ENCODE assay signal across 11 cellular contexts in the genomic region with DNA sequence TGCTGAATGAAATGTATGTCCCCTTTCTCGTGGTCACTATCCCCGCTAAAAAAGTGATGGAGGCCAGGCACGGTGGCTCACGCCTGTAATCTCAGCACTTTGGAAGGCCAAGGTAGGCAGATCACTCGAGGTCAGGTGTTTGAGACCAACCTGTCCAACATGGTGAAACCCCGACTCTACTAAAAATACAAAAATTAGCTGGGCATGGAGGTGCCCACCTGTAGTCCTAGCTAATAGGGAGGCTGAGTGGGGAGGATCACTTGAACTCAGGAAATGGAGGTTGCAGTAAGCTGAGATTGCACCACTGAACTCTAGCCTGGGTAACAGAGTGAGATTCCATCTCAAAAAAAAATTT.
A peak's percentile ranks its signal among the peaks of the same experiment; 100 is the strongest.
DNase-seq lines count a peak whose midpoint lies in the region; ATAC-seq and TF ChIP-seq lines count a peak whose summit lies in the region.
"Had no signal": no experiment of that assay in that cellular context is flagged by ENCODE, and none has a peak within 500 bp of the region (broad histone marks: within the 10 kb centered on the region; RNA-seq: fewer than 3 reads in every experiment).

No MANE protein-coding gene starts in this region.

- intact Hi-C loops in dorsolateral prefrontal cortex (cut with DNase I): no loop called here

- H3K36me3 ChIP-seq in SJSA1 (no peaks in the 10 kb centered on the region), skeletal muscle satellite cell (ENCODE audit: insufficient read depth, low read length) (no peaks in the 10 kb centered on the region)
- H3K36me3 ChIP-seq: thoracic aorta had no signal

- H3K9me3 ChIP-seq in SJSA1 (replicated peaks) (no peaks in the 10 kb centered on the region), skeletal muscle satellite cell (replicated peaks; ENCODE audit: low read length) (no peaks in the 10 kb centered on the region)
- H3K9me3 ChIP-seq: thoracic aorta had no signal

- H3K9ac ChIP-seq in skeletal muscle satellite cell (ENCODE audit: low read depth, low read length): peak overlapping the region; percentile 64

- DNase-seq in activated T-cell treated with anti-CD3 and anti-CD28 coated beads, Interleukin-2, amount 50 U/mL, for 24 hours: no peak
- no peak for DNase-seq in activated T-cell treated with anti-CD3 and anti-CD28 coated beads, Interleukin-2, amount 50 U/mL, for 48 hours
- DNase-seq in SJSA1 (ENCODE audit: low read depth in 1 of 2, low spot score in 2 of 2): no peak
- no peak for DNase-seq in dorsolateral prefrontal cortex
- DNase-seq in NCI-H1105 treated with DMSO at 0.1 percent for 48 hours (lab: John Stamatoyannopoulos, UW): no peak
- DNase-seq in SKM-1 treated with dmso at 0.1 percent for 144 hours (lab: John Stamatoyannopoulos, UW; ENCODE audit: unreplicated experiment): no peak
- DNase-seq: DMS79, NCI-H187 treated with DMSO at 0.1 percent for 48 hours had no signal

- no peaks in the 10 kb centered on the region for H3K27me3 Mint-ChIP-seq in activated T-cell treated with anti-CD3 and anti-CD28 coated beads, Interleukin-2, amount 50 U/mL, for 24 hours

- no peak for ATAC-seq in GM18907 (IDR thresholded peaks at IDR 0.05; ENCODE audit: unreplicated experiment)

- peak overlapping the region; percentile 96 for H3K27ac Mint-ChIP-seq in activated T-cell treated with anti-CD3 and anti-CD28 coated beads, Interleukin-2, amount 50 U/mL, for 24 hours

- H3K4me3 Mint-ChIP-seq in activated T-cell treated with anti-CD3 and anti-CD28 coated beads, Interleukin-2, amount 50 U/mL, for 24 hours: no peak overlapping the region

- peaks cover 31% of the 10 kb centered on the region for H3K4me1 ChIP-seq in SJSA1 (replicated peaks)
- H3K4me1 ChIP-seq in skeletal muscle satellite cell (ENCODE audit: control insufficient read depth, insufficient read depth, low read length): peaks cover 35% of the 10 kb centered on the region

- no peaks in the 10 kb centered on the region for H3K36me3 Mint-ChIP-seq in activated T-cell treated with anti-CD3 and anti-CD28 coated beads, Interleukin-2, amount 50 U/mL, for 24 hours (ENCODE audit: low read depth)

- H3K27me3 ChIP-seq in SJSA1 (replicated peaks) (no peaks in the 10 kb centered on the region), dorsolateral prefrontal cortex (no peaks in the 10 kb centered on the region), skeletal muscle satellite cell (ENCODE audit: control insufficient read depth, insufficient read depth, low read length) (no peaks in the 10 kb centered on the region)

- H3K9me3 Mint-ChIP-seq in activated T-cell treated with anti-CD3 and anti-CD28 coated beads, Interleukin-2, amount 50 U/mL, for 24 hours: peaks cover 3% of the 10 kb centered on the region

- H3K4me1 Mint-ChIP-seq in activated T-cell treated with anti-CD3 and anti-CD28 coated beads, Interleukin-2, amount 50 U/mL, for 24 hours (ENCODE audit: low read depth): peaks cover 62% of the 10 kb centered on the region

- H3K27ac ChIP-seq in SJSA1 (peak overlapping the region; percentile 91), dorsolateral prefrontal cortex (peak overlapping the region in 33 of 59 donors; percentile 32 to 85 (median 71))
- H3K27ac ChIP-seq: thoracic aorta had no signal

- no peak for TF ChIP-seq CTCF in dorsolateral prefrontal cortex (IDR thresholded peaks at IDR 0.05 in 54 of 56, conservative IDR thresholded peaks at IDR 0.05 in 2 of 56; ENCODE audit: low read depth in 1 of 56, partially characterized antibody in 56 of 56)

- H3K4me2 ChIP-seq in skeletal muscle satellite cell (ENCODE audit: low read length): peak overlapping the region; percentile 41

- no peak overlapping the region for H3K4me3 ChIP-seq in SJSA1
- no peak overlapping the region for H3K4me3 ChIP-seq in dorsolateral prefrontal cortex
- no peak overlapping the region for H3K4me3 ChIP-seq in skeletal muscle satellite cell (ENCODE audit: low read length)
